ENCODE assay signal across 26 cellular contexts in genomic region chr17:73280191-73280590, GRCh38. TPM values are rescaled to one million over a fixed set of nuclear protein-coding genes. Genes with fewer than 3 reads are reported as not detected.
"Had no signal": no experiment of that assay in that cellular context is flagged by ENCODE, and none has a peak within 500 bp of the region (broad histone marks: within the 10 kb centered on the region; RNA-seq: fewer than 3 reads in every experiment).

No MANE protein-coding gene starts in this region.

- H3K4me3 ChIP-seq: hepatocyte, left lung, smooth muscle cell, thoracic aorta, upper lobe of left lung had no signal

- ATAC-seq: activated T-helper 17 cell treated with anti-CD3 and anti-CD28 coated beads, Interleukin-2, amount 50 U/mL, for 72 hours; left lung; naive thymus-derived CD8-positive, alpha-beta T cell; sciatic nerve; stimulated activated naive B cell treated with anti-CD40 and anti-IgM and Interleukin-4, amounts not matched to agents 10 μg/mL and 1 μg/mL and 100 μg/mL, for 72 hours; T-cell had no signal

- H3K27me3 ChIP-seq: hepatocyte, left lung, upper lobe of left lung had no signal

- DNase-seq: activated CD4-positive, alpha-beta T cell treated with anti-CD3 and anti-CD28 coated beads for 1 hour; activated CD8-positive, alpha-beta memory T cell treated with anti-CD3 and anti-CD28 coated beads for 24 hours; activated CD8-positive, alpha-beta memory T cell treated with anti-CD3 and anti-CD28 coated beads, Interleukin-2, amount 50 U/mL, for 4 hours; activated naive CD4-positive, alpha-beta T cell; activated T-cell treated with anti-CD3 and anti-CD28 coated beads, Interleukin-2, amount 50 U/mL, for 24 hours; effector CD4-positive, alpha-beta T cell; erythroblast; foreskin fibroblast; immature natural killer cell; kidney glomerular epithelial cell; left lung; naive thymus-derived CD8-positive, alpha-beta T cell; stimulated activated CD4-positive, alpha-beta T cell treated with anti-CD3 and anti-CD28 coated beads, Interleukin-15, amount 100 ng/mL, for 24 hours; stimulated activated naive B cell treated with anti-CD40 and anti-IgM and Interleukin-4, amounts not matched to agents 10 μg/mL and 1 μg/mL and 100 μg/mL, for 72 hours; T-cell; upper lobe of left lung had no signal

- H3K27ac ChIP-seq: hepatocyte, left lung, parathyroid adenoma, thoracic aorta had no signal

- H3K9me3 ChIP-seq: left lung, thoracic aorta, upper lobe of left lung had no signal

RNA-seq across cellular contexts. Expression of gene CPSF4L, which starts 18.5 kb away (rescaled TPM):
- total RNA-seq: activated T-helper 17 cell treated with anti-CD3 and anti-CD28 coated beads, Interleukin-2, amount 50 U/mL, for 72 hours; bronchial epithelial cell; chondrocyte; fibroblast of lung; hepatocyte; left lung; lung microvascular endothelial cell; naive thymus-derived CD8-positive, alpha-beta T cell; sciatic nerve; smooth muscle cell; T-cell; thoracic aorta had no signal
- polyA plus RNA-seq: fibroblast of lung; hepatocyte; immature natural killer cell; naive thymus-derived CD8-positive, alpha-beta T cell; smooth muscle cell had no signal
